20 cellular contexts compared by ENCODE assay signal in genomic region chrX:43679778-43680177, GRCh38. TPM values are rescaled to one million over a fixed set of nuclear protein-coding genes. Genes with fewer than 3 reads are reported as not detected.
A peak's percentile ranks its signal among the peaks of the same experiment; 100 is the strongest.
DNase-seq lines count a peak whose midpoint lies in the region; FAIRE-seq and TF ChIP-seq lines count a peak whose summit lies in the region.
"Had no signal": no experiment of that assay in that cellular context is flagged by ENCODE, and none has a peak within 500 bp of the region (broad histone marks: within the 10 kb centered on the region; RNA-seq: fewer than 3 reads in every experiment).

No MANE protein-coding gene starts in this region.

- H3K27me3 Mint-ChIP-seq in activated CD4-positive, alpha-beta memory T cell treated with anti-CD3 and anti-CD28 coated beads for 36 hours, result no peaks in the 10 kb centered on the region
- H3K27me3 Mint-ChIP-seq in HFFc6 (ENCODE audit: insufficient read depth), result no peaks in the 10 kb centered on the region
- H3K27me3 Mint-ChIP-seq: activated CD4-positive, alpha-beta T cell treated with anti-CD3 and anti-CD28 coated beads, Interleukin-2, amount 10 ng/mL, durations not matched to agents 7 days and 5 days had no signal

- no peak overlapping the region for H3K4me3 Mint-ChIP-seq in activated CD4-positive, alpha-beta memory T cell treated with anti-CD3 and anti-CD28 coated beads for 36 hours
- H3K4me3 Mint-ChIP-seq in HFFc6, result no peak overlapping the region
- H3K4me3 Mint-ChIP-seq: activated CD4-positive, alpha-beta T cell treated with anti-CD3 and anti-CD28 coated beads, Interleukin-2, amount 10 ng/mL, durations not matched to agents 7 days and 5 days had no signal

- H3K27ac Mint-ChIP-seq in activated CD4-positive, alpha-beta memory T cell treated with anti-CD3 and anti-CD28 coated beads for 36 hours, result no peak overlapping the region
- no peak overlapping the region for H3K27ac Mint-ChIP-seq in HFFc6
- H3K27ac Mint-ChIP-seq: activated CD4-positive, alpha-beta T cell treated with anti-CD3 and anti-CD28 coated beads, Interleukin-2, amount 10 ng/mL, durations not matched to agents 7 days and 5 days had no signal

- intact Hi-C loops in activated CD4-positive, alpha-beta memory T cell treated with anti-CD3 and anti-CD28 coated beads for 36 hours (cut with micrococcal nuclease), result no loop called here

- no peak overlapping the region for H3K4me3 ChIP-seq in bronchial epithelial cell (ENCODE audit: low read depth, low read length)
- H3K4me3 ChIP-seq: adrenal gland, lower lobe of right lung had no signal

- no peak for FAIRE-seq in bronchial epithelial cell (lab: Jason Lieb, UNC)

- peak; percentile 38 for DNase-seq in HCEC 1CT
- peak; percentile 38 for DNase-seq in NCI-H1105 treated with DMSO at 0.1 percent for 48 hours (lab: John Stamatoyannopoulos, UW)
- peak; percentile 47 for DNase-seq in bronchial epithelial cell (ENCODE audit: low read depth)
- DNase-seq in iris pigment epithelial cell (ENCODE audit: low read depth), result peak; percentile 72
- no peak for DNase-seq in activated CD4-positive, alpha-beta memory T cell treated with anti-CD3 and anti-CD28 coated beads for 36 hours
- no peak for DNase-seq in stimulated activated CD4-positive, alpha-beta T cell treated with anti-CD3 and anti-CD28 coated beads, Interleukin-1b, Interleukin-23, amount 100 ng/mL, for 48 hours
- DNase-seq in HFFc6, result no peak
- DNase-seq: activated CD4-positive, alpha-beta T cell treated with anti-CD3 and anti-CD28 coated beads, Interleukin-2, amount 10 ng/mL, durations not matched to agents 7 days and 5 days; activated effector memory CD4-positive, alpha-beta T cell treated with anti-CD3 and anti-CD28 coated beads, Interleukin-2, amount 50 U/mL, for 16 hours; AML-193; central memory CD4-positive, alpha-beta T cell; effector CD4-positive, alpha-beta T cell; Kasumi-1; lower lobe of right lung; NCI-H1417 treated with DMSO at 0.1 percent for 48 hours; NCI-H2171 treated with DMSO at 0.1 percent for 48 hours; right cardiac atrium; stimulated activated CD4-positive, alpha-beta T cell treated with anti-CD3 and anti-CD28 coated beads, Interleukin-15, amount 100 ng/mL, for 24 hours; T-helper 1 cell had no signal

- CTCF ChIA-PET in activated CD4-positive, alpha-beta memory T cell treated with anti-CD3 and anti-CD28 coated beads for 36 hours (lab: Charles Lee), result no interaction called here

- no peak for TF ChIP-seq CTCF in bronchial epithelial cell (IDR thresholded peaks at IDR 0.05; ENCODE audit: insufficient read depth, low read length, severe bottlenecking)
- TF ChIP-seq CTCF in HFFc6 (IDR thresholded peaks at IDR 0.05), result no peak

- no peaks in the 10 kb centered on the region for H3K36me3 Mint-ChIP-seq in activated CD4-positive, alpha-beta memory T cell treated with anti-CD3 and anti-CD28 coated beads for 36 hours
- no peaks in the 10 kb centered on the region for H3K36me3 Mint-ChIP-seq in HFFc6 (ENCODE audit: low read depth)

- peaks cover 3% of the 10 kb centered on the region for H3K36me3 ChIP-seq in bronchial epithelial cell (ENCODE audit: control insufficient read depth, insufficient read depth, low read length)
- H3K36me3 ChIP-seq: adrenal gland, lower lobe of right lung had no signal

- no peaks in the 10 kb centered on the region for H3K27me3 ChIP-seq in bronchial epithelial cell (ENCODE audit: control insufficient read depth, insufficient read depth, low read length)
- H3K27me3 ChIP-seq: adrenal gland had no signal

- H3K9me3 Mint-ChIP-seq in activated CD4-positive, alpha-beta memory T cell treated with anti-CD3 and anti-CD28 coated beads for 36 hours, result no peaks in the 10 kb centered on the region
- H3K9me3 Mint-ChIP-seq in HFFc6, result peaks cover 4% of the 10 kb centered on the region; the same call in 1 of the 2 replicates
- H3K9me3 Mint-ChIP-seq: activated CD4-positive, alpha-beta T cell treated with anti-CD3 and anti-CD28 coated beads, Interleukin-2, amount 10 ng/mL, durations not matched to agents 7 days and 5 days had no signal

- peaks cover 1% of the 10 kb centered on the region for H3K4me1 Mint-ChIP-seq in activated CD4-positive, alpha-beta memory T cell treated with anti-CD3 and anti-CD28 coated beads for 36 hours (ENCODE audit: low read depth)
- H3K4me1 Mint-ChIP-seq in HFFc6 (ENCODE audit: low read depth), result no peaks in the 10 kb centered on the region
- H3K4me1 Mint-ChIP-seq: activated CD4-positive, alpha-beta T cell treated with anti-CD3 and anti-CD28 coated beads, Interleukin-2, amount 10 ng/mL, durations not matched to agents 7 days and 5 days had no signal

- POLR2A ChIA-PET in activated CD4-positive, alpha-beta memory T cell treated with anti-CD3 and anti-CD28 coated beads for 36 hours (lab: Charles Lee), result no interaction called here

RNA-seq across cellular contexts. Expression of gene MAOA, which starts 23.7 kb away (rescaled TPM):
- total RNA-seq in bronchial epithelial cell, result 126 and 137 TPM in 2 replicates
- total RNA-seq in activated CD4-positive, alpha-beta memory T cell treated with anti-CD3 and anti-CD28 coated beads for 36 hours, result 10 to 100 TPM; 14.8 to 16.8 TPM
- under 1 TPM in 3 of 6 experiments, not detected in 3; 0.07 to 0.25 (median 0.07) TPM for total RNA-seq in HFFc6 (2021; fragmentation: NEBNext Ultra II Directional; extraction: Animal tissue kit (Norgen Biotek cat#: 25700))

Comparison
In these comparisons a context has a peak if more than half of its experiments do, and no peak if none do; other contexts are left out.
1. DNase-seq: peak in HCEC 1CT (single experiment), NCI-H1105 treated with DMSO at 0.1 percent for 48 hours (single experiment), bronchial epithelial cell (single experiment) and iris pigment epithelial cell (single experiment); none in activated CD4-positive, alpha-beta memory T cell treated with anti-CD3 and anti-CD28 coated beads for 36 hours (single experiment), stimulated activated CD4-positive, alpha-beta T cell treated with anti-CD3 and anti-CD28 coated beads, Interleukin-1b, Interleukin-23, amount 100 ng/mL, for 48 hours (single experiment) and HFFc6 (single experiment).
2. RNA of gene MAOA, which starts 23.7 kb away (total RNA-seq): 126 to 137 TPM in bronchial epithelial cell and 14.8 to 16.8 TPM in activated CD4-positive, alpha-beta memory T cell treated with anti-CD3 and anti-CD28 coated beads for 36 hours; 0.07 to 0.25 TPM in HFFc6; every median in the first group is over 10 times any median in the second.